In the genomic region with DNA sequence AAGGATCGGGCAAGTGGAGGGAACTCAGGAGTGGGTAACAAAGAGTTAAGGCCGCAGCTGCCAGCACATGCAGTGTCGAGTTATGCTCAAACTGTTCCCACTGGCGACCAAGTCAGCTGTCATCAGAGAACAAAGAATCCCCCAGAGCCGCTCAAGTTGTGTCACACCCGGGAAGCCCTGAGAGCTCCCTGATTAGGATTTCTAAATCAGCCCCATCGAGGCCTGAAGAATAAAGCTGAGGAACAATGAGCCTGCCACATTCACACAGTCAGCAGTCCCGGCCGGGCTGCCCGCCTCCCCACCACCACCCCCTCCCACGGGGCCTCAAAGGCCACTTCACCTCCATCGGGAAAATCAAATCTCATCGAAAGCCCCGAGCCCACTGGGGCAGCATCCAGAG, we compare ENCODE assay signal across 28 cellular contexts.
DNase-seq lines count a peak whose midpoint lies in the region; ATAC-seq and TF ChIP-seq lines count a peak whose summit lies in the region.
"Had no signal": no experiment of that assay in that cellular context is flagged by ENCODE, and none has a peak within 500 bp of the region (broad histone marks: within the 10 kb centered on the region; RNA-seq: fewer than 3 reads in every experiment).

No MANE protein-coding gene starts in this region.

- H3K36me3 ChIP-seq in uterus: no peaks in the 10 kb centered on the region
- H3K36me3 ChIP-seq: cardiac muscle cell, tibial nerve, WERI-Rb-1 had no signal

- H3K27ac ChIP-seq in uterus: no peak overlapping the region
- H3K27ac ChIP-seq: cardiac muscle cell, epithelial cell of prostate, parathyroid adenoma, tibial nerve, WERI-Rb-1 had no signal

- H3K4me1 ChIP-seq in uterus: no peaks in the 10 kb centered on the region
- H3K4me1 ChIP-seq: parathyroid adenoma had no signal

- H3K4me1 Mint-ChIP-seq in brain: peaks cover 50% of the 10 kb centered on the region
- H3K4me1 Mint-ChIP-seq: CD4-positive, alpha-beta memory T cell; IgD-negative memory B cell; T-helper 17 cell had no signal

- H3K9me3 ChIP-seq in uterus: no peaks in the 10 kb centered on the region
- H3K9me3 ChIP-seq: mucosa of descending colon, tibial nerve had no signal

- H3K4me3 Mint-ChIP-seq in brain: peak overlapping the region; percentile 22 to 73 (median 58)
- H3K4me3 Mint-ChIP-seq: CD4-positive, alpha-beta memory T cell; IgD-negative memory B cell; T-helper 17 cell had no signal

- H3K9me3 Mint-ChIP-seq in brain: peaks cover 3 to 16% (median 8%) of the 10 kb centered on the region in 5 experiments

- H3K36me3 Mint-ChIP-seq in brain: no peaks in the 10 kb centered on the region
- H3K36me3 Mint-ChIP-seq: CD4-positive, alpha-beta memory T cell; IgD-negative memory B cell had no signal

- no peak for ATAC-seq in GM21723 (IDR thresholded peaks at IDR 0.05; ENCODE audit: unreplicated experiment)
- ATAC-seq: left colon, mucosa of descending colon, T-helper 17 cell had no signal

- no peaks in the 10 kb centered on the region for H3K27me3 ChIP-seq in uterus

- no peak overlapping the region for H3K4me3 ChIP-seq in uterus
- H3K4me3 ChIP-seq: cardiac muscle cell, mucosa of descending colon, tibial nerve had no signal

- DNase-seq in LHCN-M2 (ENCODE audit: low read depth) (peak; percentile 23), inferior parietal cortex (ENCODE audit: extremely low spot score) (peak; percentile 25), nucleus accumbens (lab: John Stamatoyannopoulos, UW) (peak in 41 of 56 donors; percentile 10 to 72 (median 36)), HPDE6-E6E7 (ENCODE audit: extremely low spot score) (no peak), uterus (no peak)
- DNase-seq in stimulated activated CD4-positive, alpha-beta T cell treated with anti-CD3 and anti-CD28 coated beads, Interleukin-12 subunit alpha, Interleukin-12 subunit beta, amount 100 ng/mL, for 4 hours: no peak
- DNase-seq: activated CD4-positive, alpha-beta T cell treated with anti-CD3 and anti-CD28 coated beads, Interleukin-2, amount 50 U/mL, for 48 hours; activated gamma-delta T cell; activated T-cell treated with anti-CD3 and anti-CD28 coated beads for 4 hours; CD4-positive, alpha-beta memory T cell; DMS153; GF-D8; left colon; mucosa of descending colon; NCI-H1436; NCI-H226; small intestine; stimulated activated CD4-positive, alpha-beta T cell treated with anti-CD3 and anti-CD28 coated beads, Interleukin-2, amount 100 ng/mL, for 48 hours; stimulated activated naive CD4-positive, alpha-beta T cell treated with Interleukin-2 at 50 U/mL for 16 hours; T-helper 17 cell; WERI-Rb-1 had no signal

- peak overlapping the region; percentile 79 to 98 (median 83) for H3K27ac Mint-ChIP-seq in brain
- H3K27ac Mint-ChIP-seq: CD4-positive, alpha-beta memory T cell; IgD-negative memory B cell; T-helper 17 cell had no signal

- intact Hi-C loops in uterus (cut with DNase I; ENCODE audit: low total_unique reads): no loop called here

- no peak for TF ChIP-seq CTCF in brain (conservative IDR thresholded peaks at IDR 0.05)
- TF ChIP-seq CTCF in uterus (IDR thresholded peaks at IDR 0.05): no peak

- no peaks in the 10 kb centered on the region for H3K27me3 Mint-ChIP-seq in brain
- H3K27me3 Mint-ChIP-seq: IgD-negative memory B cell, T-helper 17 cell had no signal

- no peak for TF ChIP-seq POLR2A in uterus (IDR thresholded peaks at IDR 0.05)

Comparison
In these comparisons a context has a peak if more than half of its experiments do, and no peak if none do; other contexts are left out.
1. DNase-seq: peak in LHCN-M2 (single experiment), inferior parietal cortex (single experiment) and nucleus accumbens (41 of 56); none in HPDE6-E6E7 (single experiment), uterus (0 of 2) and stimulated activated CD4-positive, alpha-beta T cell treated with anti-CD3 and anti-CD28 coated beads, Interleukin-12 subunit alpha, Interleukin-12 subunit beta, amount 100 ng/mL, for 4 hours (single experiment).